ENCODE assay signal across 13 cellular contexts in genomic region chr4:95835672-95836071, GRCh38. TPM values are rescaled to one million over a fixed set of nuclear protein-coding genes. Genes with fewer than 3 reads are reported as not detected.
DNase-seq lines count a peak whose midpoint lies in the region; ATAC-seq, FAIRE-seq and TF ChIP-seq lines count a peak whose summit lies in the region.
"Had no signal": no experiment of that assay in that cellular context is flagged by ENCODE, and none has a peak within 500 bp of the region (broad histone marks: within the 10 kb centered on the region; RNA-seq: fewer than 3 reads in every experiment).

No MANE protein-coding gene starts in this region.

- no peaks in the 10 kb centered on the region for H3K9me3 Mint-ChIP-seq in astrocyte (ENCODE audit: unreplicated experiment)
- H3K9me3 Mint-ChIP-seq in nephron = no peaks in the 10 kb centered on the region
- peaks cover 4% of the 10 kb centered on the region for H3K9me3 Mint-ChIP-seq in activated CD4-positive, alpha-beta memory T cell treated with anti-CD3 and anti-CD28 coated beads, Interleukin-2, amount 10 ng/mL, durations not matched to agents 7 days and 5 days

- TF ChIP-seq CTCF in GM12864 (IDR thresholded peaks at IDR 0.05; ENCODE audit: low read depth, low read length, missing control alignments) (peak; percentile 6), astrocyte (IDR thresholded peaks at IDR 0.05; ENCODE audit: insufficient read depth, low read depth, low read length) (peak; percentile 7), nephron (IDR thresholded peaks at IDR 0.05; ENCODE audit: unreplicated experiment in 3 of 3) (peak in 2 of 3 experiments; percentile 47 to 58)

- H3K36me3 Mint-ChIP-seq in astrocyte (ENCODE audit: low read depth, unreplicated experiment) (no peaks in the 10 kb centered on the region), nephron (ENCODE audit: low read depth) (no peaks in the 10 kb centered on the region)
- no peaks in the 10 kb centered on the region for H3K36me3 Mint-ChIP-seq in activated CD4-positive, alpha-beta memory T cell treated with anti-CD3 and anti-CD28 coated beads, Interleukin-2, amount 10 ng/mL, durations not matched to agents 7 days and 5 days (ENCODE audit: low read depth)
- H3K36me3 Mint-ChIP-seq: naive B cell had no signal

- CTCF ChIA-PET in activated CD4-positive, alpha-beta memory T cell treated with anti-CD3 and anti-CD28 coated beads, Interleukin-2, amount 10 ng/mL, durations not matched to agents 7 days and 5 days (lab: Charles Lee) = no interaction called here

- H3K4me3 ChIP-seq in GM12864 (ENCODE audit: low read depth, low read length) (no peak overlapping the region), astrocyte (ENCODE audit: insufficient read depth, low read depth, low read length) (no peak overlapping the region)

- no peaks in the 10 kb centered on the region for H3K4me1 ChIP-seq in astrocyte (ENCODE audit: insufficient read depth, low read length)

- no peak overlapping the region for H3K27ac ChIP-seq in astrocyte (ENCODE audit: low read depth, low read length)

- H3K27me3 Mint-ChIP-seq in astrocyte (ENCODE audit: low read depth, unreplicated experiment) (no peaks in the 10 kb centered on the region), nephron (ENCODE audit: low read depth) (no peaks in the 10 kb centered on the region)
- H3K27me3 Mint-ChIP-seq in activated CD4-positive, alpha-beta memory T cell treated with anti-CD3 and anti-CD28 coated beads, Interleukin-2, amount 10 ng/mL, durations not matched to agents 7 days and 5 days = no peaks in the 10 kb centered on the region
- H3K27me3 Mint-ChIP-seq: naive B cell had no signal

- FAIRE-seq in astrocyte (lab: Jason Lieb, UNC) = no peak

- intact Hi-C loops in left colon (cut with DNase I, micrococcal nuclease) = no loop called here

- ATAC-seq in left colon (no peak), HG03565 (IDR thresholded peaks at IDR 0.05; ENCODE audit: unreplicated experiment) (no peak), GM18505 (IDR thresholded peaks at IDR 0.05; ENCODE audit: unreplicated experiment) (no peak)

- POLR2A ChIA-PET in activated CD4-positive, alpha-beta memory T cell treated with anti-CD3 and anti-CD28 coated beads, Interleukin-2, amount 10 ng/mL, durations not matched to agents 7 days and 5 days (lab: Charles Lee) = no interaction called here

- H3K27me3 ChIP-seq in astrocyte (ENCODE audit: insufficient read depth, low read length) = no peaks in the 10 kb centered on the region

- H3K36me3 ChIP-seq in astrocyte (ENCODE audit: insufficient read depth, low read length) = no peaks in the 10 kb centered on the region

- no peaks in the 10 kb centered on the region for H4K20me1 ChIP-seq in astrocyte (ENCODE audit: insufficient read depth, low read length)

- no peak overlapping the region for H3K27ac Mint-ChIP-seq in astrocyte (ENCODE audit: unreplicated experiment)
- H3K27ac Mint-ChIP-seq in nephron = peak overlapping the region in 1 of 3 experiments; percentile 16
- H3K27ac Mint-ChIP-seq in activated CD4-positive, alpha-beta memory T cell treated with anti-CD3 and anti-CD28 coated beads, Interleukin-2, amount 10 ng/mL, durations not matched to agents 7 days and 5 days = no peak overlapping the region

- H2AFZ ChIP-seq in astrocyte (ENCODE audit: low read depth, low read length) = no peak overlapping the region

- H3K4me2 ChIP-seq in astrocyte (ENCODE audit: low read length) = no peak overlapping the region

- no peak for DNase-seq in GM12864 (ENCODE audit: low read depth)
- peak; percentile 19 for DNase-seq in LHCN-M2 (ENCODE audit: low read depth)
- DNase-seq in astrocyte (ENCODE audit: low read depth) = no peak
- DNase-seq in left colon = no peak
- no peak for DNase-seq in activated CD4-positive, alpha-beta memory T cell treated with anti-CD3 and anti-CD28 coated beads, Interleukin-2, amount 10 ng/mL, durations not matched to agents 7 days and 5 days
- DNase-seq: activated CD4-positive, alpha-beta T cell treated with anti-CD3 and anti-CD28 coated beads for 1 hour; naive B cell; NCI-H510A treated with DMSO at 0.1 percent for 48 hours had no signal

- TF ChIP-seq POLR2A in GM18505 (IDR thresholded peaks at IDR 0.05; ENCODE audit: borderline replicate concordance, extremely low read depth, insufficient read depth, insufficient read length) = no peak

- H3K9ac ChIP-seq in astrocyte (ENCODE audit: low read length) = no peak overlapping the region

- H3K4me1 Mint-ChIP-seq in astrocyte (ENCODE audit: low read depth, unreplicated experiment) = peaks cover 3% of the 10 kb centered on the region
- peaks cover 12% of the 10 kb centered on the region for H3K4me1 Mint-ChIP-seq in nephron
- H3K4me1 Mint-ChIP-seq in activated CD4-positive, alpha-beta memory T cell treated with anti-CD3 and anti-CD28 coated beads, Interleukin-2, amount 10 ng/mL, durations not matched to agents 7 days and 5 days = no peaks in the 10 kb centered on the region
- H3K4me1 Mint-ChIP-seq: naive B cell had no signal

- H3K79me2 ChIP-seq in astrocyte (ENCODE audit: insufficient read depth, low read length) = no peaks in the 10 kb centered on the region

- no peak overlapping the region for H3K4me3 Mint-ChIP-seq in astrocyte (ENCODE audit: unreplicated experiment)
- H3K4me3 Mint-ChIP-seq in nephron = no peak overlapping the region
- no peak overlapping the region for H3K4me3 Mint-ChIP-seq in activated CD4-positive, alpha-beta memory T cell treated with anti-CD3 and anti-CD28 coated beads, Interleukin-2, amount 10 ng/mL, durations not matched to agents 7 days and 5 days
- H3K4me3 Mint-ChIP-seq: naive B cell had no signal

- no peaks in the 10 kb centered on the region for H3K9me3 ChIP-seq in astrocyte (ENCODE audit: insufficient read depth, low read depth, low read length)

RNA-seq across cellular contexts. Expression of gene PDHA2, which starts 4.2 kb away (rescaled TPM):
- not detected in 2 replicates for total RNA-seq in LHCN-M2 (2014; rRNA removed)
- polyA plus RNA-seq in LHCN-M2 (2012) = not detected
- total RNA-seq in astrocyte = not detected in 2 replicates
- total RNA-seq in left colon = not detected
- total RNA-seq in activated CD4-positive, alpha-beta memory T cell treated with anti-CD3 and anti-CD28 coated beads, Interleukin-2, amount 10 ng/mL, durations not matched to agents 7 days and 5 days = not detected
- total RNA-seq: fibroblast of villous mesenchyme had no signal
- polyA plus RNA-seq: adipose tissue had no signal
